ENCODE assay signal across 8 cellular contexts in the genomic region with DNA sequence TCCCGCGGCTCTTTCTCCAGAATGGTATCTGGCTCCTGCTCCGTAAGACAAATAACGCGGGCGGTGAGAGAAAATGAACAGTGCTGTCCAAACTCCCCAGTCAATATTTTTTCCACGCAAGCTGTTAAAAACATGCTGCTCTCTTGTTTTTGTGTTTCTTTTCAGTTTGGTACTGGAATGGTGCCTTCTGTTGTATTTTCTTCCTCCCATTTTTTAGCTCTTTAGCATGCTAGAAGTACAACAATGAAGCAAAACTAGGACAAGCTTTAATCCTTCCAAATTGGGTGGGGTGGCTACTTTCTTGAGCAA. TPM values are rescaled to one million over a fixed set of nuclear protein-coding genes. Genes with fewer than 3 reads are reported as not detected.
DNase-seq lines count a peak whose midpoint lies in the region; ATAC-seq, FAIRE-seq and TF ChIP-seq lines count a peak whose summit lies in the region.

No MANE protein-coding gene starts in this region.

- H3K4me2 ChIP-seq in DOHH2 (ENCODE audit: low read length) (peak overlapping the region; percentile 87), HepG2 (ENCODE audit: low read depth, low read length) (peak overlapping the region; percentile 99)

- TF ChIP-seq POLR2A in HepG2 (IDR thresholded peaks at IDR 0.05; ENCODE audit: insufficient read depth in 1 of 2, low read depth in 2 of 2, low read length in 2 of 2) (no peak), transverse colon (IDR thresholded peaks at IDR 0.05) (no peak)

- H3K36me3 ChIP-seq in DOHH2 (ENCODE audit: control insufficient read depth, low read length) (peaks cover 41% of the 10 kb centered on the region), HepG2 (replicated peaks in 1 of 2; ENCODE audit: control insufficient read depth in 1 of 2, insufficient read depth in 2 of 2, low read length in 2 of 2) (peaks cover 8 to 13% of the 10 kb centered on the region in 2 experiments; a peak in 4 of 5 replicates), transverse colon (peaks cover 0 to 6% (median 0%) of the 10 kb centered on the region in 4 donors)

- WGBS in HepG2 (ENCODE audit: low lambda C conversion rate): under 1% methylated on average over 7 of the region's 7 CpGs
- WGBS in transverse colon (ENCODE audit: low coverage in 1 of 2), 2 donors: 4 to 5% methylated on average over 5 to 7 of the region's 7 CpGs

- TF ChIP-seq EP300 in HepG2 (IDR thresholded peaks at IDR 0.05; ENCODE audit: low read depth in 2 of 2, low read length in 2 of 2) (no peak), HepG2 (CRISPR knock-in tag; IDR thresholded peaks at IDR 0.05; ENCODE audit: borderline replicate concordance) (no peak), transverse colon (IDR thresholded peaks at IDR 0.05; ENCODE audit: low read depth) (no peak)

- ATAC-seq in HG03025 (IDR thresholded peaks at IDR 0.05; ENCODE audit: low FRiP score, unreplicated experiment) (peak; percentile 1), HepG2 (peak; percentile 68), HG03469 (IDR thresholded peaks at IDR 0.05; ENCODE audit: unreplicated experiment) (no peak)

- H3K9ac ChIP-seq in HepG2 (ENCODE audit: insufficient read depth, low read depth, low read length): peak overlapping the region; percentile 93

- H3K9me3 ChIP-seq in DOHH2 (ENCODE audit: control insufficient read depth, insufficient read depth, low read length) (no peaks in the 10 kb centered on the region), HepG2 (ENCODE audit: low read length) (no peaks in the 10 kb centered on the region), transverse colon (no peaks in the 10 kb centered on the region)

- H3K9me2 ChIP-seq in DOHH2 (replicated peaks; ENCODE audit: control insufficient read depth, low read length): no peaks in the 10 kb centered on the region

- H3K4me3 ChIP-seq in DOHH2 (ENCODE audit: low read length) (peak overlapping the region; percentile 99), astrocyte of the cerebellum (ENCODE audit: low read depth, low read length) (peak overlapping the region; percentile 78), HepG2 (replicated peaks in 1 of 3; ENCODE audit: insufficient read depth in 1 of 3, low read depth in 2 of 3, low read length in 3 of 3) (peak overlapping the region; percentile 89 to 98 (median 93)), transverse colon (peak overlapping the region; percentile 62 to 90 (median 79))

- no peaks in the 10 kb centered on the region for H4K20me1 ChIP-seq in DOHH2 (ENCODE audit: control insufficient read depth, insufficient read depth, low read depth, low read length)
- no peaks in the 10 kb centered on the region for H4K20me1 ChIP-seq in HepG2 (ENCODE audit: insufficient read depth, low read length)

- CTCF ChIA-PET in HepG2 (lab: Yijun Ruan, JAX; ENCODE audit: low intra/inter-chr PET ratio, low total read pairs): no interaction called here

- no peaks in the 10 kb centered on the region for H3F3A ChIP-seq in DOHH2 (ENCODE audit: control insufficient read depth, insufficient read depth)

- FAIRE-seq in HepG2 (lab: Jason Lieb, UNC): no peak

- H3K27me3 ChIP-seq in DOHH2 (ENCODE audit: control insufficient read depth, low read length) (no peaks in the 10 kb centered on the region), HepG2 (ENCODE audit: control insufficient read depth in 1 of 2, insufficient read depth in 2 of 2, low read length in 2 of 2) (no peaks in the 10 kb centered on the region; a peak in 1 of 5 replicates), transverse colon (no peaks in the 10 kb centered on the region)

- no peak for DNase-seq in astrocyte of the cerebellum (ENCODE audit: low read depth)
- peak; percentile 36 for DNase-seq in HepG2 (ENCODE audit: low spot score)
- no peak for DNase-seq in transverse colon
- no peak for DNase-seq in NCI-H2107 treated with DMSO at 0.1 percent for 48 hours (lab: John Stamatoyannopoulos, UW; ENCODE audit: unreplicated experiment)
- DNase-seq in HPDE6-E6E7 (ENCODE audit: extremely low spot score): no peak

- H3K79me2 ChIP-seq in DOHH2 (ENCODE audit: control insufficient read depth, low read length) (peaks cover 35% of the 10 kb centered on the region), HepG2 (ENCODE audit: insufficient read depth, low read length) (peaks cover 34% of the 10 kb centered on the region)

- H3K27ac ChIP-seq in DOHH2 (ENCODE audit: low read depth, low read length) (no peak overlapping the region), HepG2 (ENCODE audit: extremely low read length, insufficient read depth, low read length) (peak overlapping the region; percentile 94), transverse colon (peak overlapping the region; percentile 89 to 94 (median 91))

- TF ChIP-seq RAD21 in HepG2 (CRISPR knock-in tag; IDR thresholded peaks at IDR 0.05): no peak

- H2AFZ ChIP-seq in HepG2 (ENCODE audit: low read length): peak overlapping the region; percentile 98

- no TSS peak for BruUV-seq in HepG2 (replicated peaks; lab: Mats Ljungman, UMichigan)

- TF ChIP-seq CTCF in DOHH2 (IDR thresholded peaks at IDR 0.05; ENCODE audit: low read depth, low read length, poor library complexity, severe bottlenecking) (no peak), astrocyte of the cerebellum (IDR thresholded peaks at IDR 0.05; ENCODE audit: low read depth, low read length, missing control alignments) (no peak), HepG2 (CRISPR knock-in tag; IDR thresholded peaks at IDR 0.05) (no peak), transverse colon (IDR thresholded peaks at IDR 0.05) (no peak)

- intact Hi-C loops in HepG2 (cut with micrococcal nuclease; ENCODE audit: unreplicated experiment): loop anchor here (1.0 kb wide), 1 partner anchor 28 kb away; no protein-coding TSS in a partner anchor
- intact Hi-C loops in transverse colon (cut with DNase I; ENCODE audit: low total_unique reads): no loop called here

- POLR2A ChIA-PET in HepG2 (lab: Yijun Ruan, JAX): interaction anchor here (0.7 to 4.7 kb wide), 20 partner anchors 8 to 163 kb away, joined by 3 to 68 read pairs (median 6); partner anchors contain the start of genes ALG9 and SIK2

- H3K4me1 ChIP-seq in DOHH2 (ENCODE audit: control insufficient read depth, low read length): peaks cover 22% of the 10 kb centered on the region
- peaks cover 38% of the 10 kb centered on the region for H3K4me1 ChIP-seq in HepG2 (ENCODE audit: insufficient read depth, low read length)
- H3K4me1 ChIP-seq in transverse colon: peaks cover 14 to 30% (median 18%) of the 10 kb centered on the region in 4 donors

- in situ Hi-C loops in astrocyte of the cerebellum (cut with HindIII; ENCODE audit: low sequenced_read_pairs) (no loop called here), HepG2 (cut with HindIII; ENCODE audit: extremely low pct_ligation_motif_present, low pct_unique_long_range_greater_than_20kb) (no loop called here), transverse colon (cut with MboI; ENCODE audit: low pct_ligation_motif_present in 1 of 4, low pct_unique_long_range_greater_than_20kb in 1 of 4, low sequenced_read_pairs in 3 of 4) (loop anchor here in 1 of 4 donors (10.0 kb wide), 1 partner anchor 162 kb away; the partner anchor contains the start of gene SIK2)

TF ChIP-seq in HepG2, 621 proteins besides CTCF, POLR2A, EP300 and RAD21 (continues in another document):
- TF ChIP-seq SRF (IDR thresholded peaks at IDR 0.05; ENCODE audit: low read depth, low read length) (no peak), RFXAP (CRISPR knock-in tag; IDR thresholded peaks at IDR 0.05; ENCODE audit: borderline replicate concordance) (no peak), PPARG (CRISPR knock-in tag; conservative IDR thresholded peaks at IDR 0.05) (no peak), ZNF333 (CRISPR knock-in tag; IDR thresholded peaks at IDR 0.05; ENCODE audit: borderline replicate concordance) (no peak), ZNF580 (CRISPR knock-in tag; IDR thresholded peaks at IDR 0.05; ENCODE audit: borderline replicate concordance, low read depth) (no peak), SOX13 (IDR thresholded peaks at IDR 0.05) (no peak), SOX13 (CRISPR knock-in tag; conservative IDR thresholded peaks at IDR 0.05 in 1 of 2, IDR thresholded peaks at IDR 0.05 in 1 of 2) (peak in 1 of 2 experiments; percentile 0; a peak in 1 of 4 replicates)
- TF ChIP-seq, protein P1, sequence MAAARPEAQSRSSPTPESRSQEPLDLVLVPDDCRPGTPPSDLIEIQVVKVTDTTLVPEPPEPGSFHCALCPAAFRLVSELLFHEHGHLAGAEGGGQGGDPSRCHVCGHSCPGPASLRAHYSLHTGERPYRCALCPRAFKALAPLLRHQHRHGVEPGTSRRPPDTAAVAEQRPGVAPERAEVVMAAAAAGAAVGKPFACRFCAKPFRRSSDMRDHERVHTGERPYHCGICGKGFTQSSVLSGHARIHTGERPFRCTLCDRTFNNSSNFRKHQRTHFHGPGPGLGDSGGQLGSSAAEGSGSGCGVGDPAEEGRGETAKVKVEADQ (CRISPR knock-in tag; IDR thresholded peaks at IDR 0.05; ENCODE audit: borderline replicate concordance): no peak

RNA-seq across cellular contexts. Expression of gene PPP2R1B, which starts 0.6 kb away (rescaled TPM):
- 56.8 and 93.9 TPM in 2 replicates for total RNA-seq in HepG2 (2016; rRNA removed; fragmentation: Illumina TruSeq; extraction: Trizol)
- total RNA-seq in HepG2 (2016; cell fraction: cytosol; rRNA removed; fragmentation: Illumina TruSeq; extraction: Trizol; ENCODE audit: low read depth): 9.8 and 10.6 TPM in 2 replicates
- 54.4 and 91.0 TPM in 2 replicates for total RNA-seq in HepG2 (2016; cell fraction: insoluble cytoplasmic fraction; rRNA removed; fragmentation: Illumina TruSeq; extraction: Trizol)
- 14.0 and 18.1 TPM in 2 replicates for total RNA-seq in HepG2 (2016; cell fraction: membrane; rRNA removed; fragmentation: Illumina TruSeq; extraction: Trizol)
- 40.7 and 41.0 TPM in 2 replicates for total RNA-seq in HepG2 (2016; cell fraction: nucleus; rRNA removed; fragmentation: Illumina TruSeq; extraction: Trizol)
- 20.9 and 22.1 TPM in 2 replicates for polyA plus RNA-seq in HepG2 (2011; rRNA removed)
- polyA plus RNA-seq in HepG2 (2011; cell fraction: cytosol; rRNA removed): 13.4 and 16.6 TPM in 2 replicates
- polyA plus RNA-seq in HepG2 (2011; cell fraction: nucleus; rRNA removed): 34.8 and 48.7 TPM in 2 replicates
- 17.9 and 20.4 TPM in 2 replicates for polyA plus RNA-seq in HepG2 (2012)
- 1.4 and 2.1 TPM in 2 replicates for polyA plus RNA-seq in HepG2 (2016; cell fraction: cytosol; fragmentation: Illumina TruSeq; extraction: Trizol; ENCODE audit: low read depth)
- polyA plus RNA-seq in HepG2 (2016; cell fraction: insoluble cytoplasmic fraction; fragmentation: Illumina TruSeq; extraction: Trizol; ENCODE audit: low read depth): 48.5 and 52.1 TPM in 2 replicates
- 4.7 and 5.1 TPM in 2 replicates for polyA plus RNA-seq in HepG2 (2016; cell fraction: membrane; fragmentation: Illumina TruSeq; extraction: Trizol; ENCODE audit: low read depth)
- polyA plus RNA-seq in HepG2 (2016; cell fraction: nucleus; fragmentation: Illumina TruSeq; extraction: Trizol; ENCODE audit: insufficient read depth, low read depth): 33.7 and 36.2 TPM in 2 replicates
- 41.9 and 53.6 TPM in 2 replicates for polyA minus RNA-seq in HepG2 (2011; rRNA and poly(A)+ RNA removed; ENCODE audit: low replicate concordance)
- 24.9 and 26.4 TPM in 2 replicates for polyA minus RNA-seq in HepG2 (2011; cell fraction: cytosol; rRNA and poly(A)+ RNA removed)
- polyA minus RNA-seq in HepG2 (2011; cell fraction: nucleus; rRNA and poly(A)+ RNA removed): 62.1 and 67.5 TPM in 2 replicates
- 10 to 100 TPM; 28.1 to 55.5 (median 41.5) TPM for total RNA-seq in transverse colon
